Comparison of ENCODE assay signal across 1 cellular context in genomic region chr6:13653296-13653695, GRCh38.
TF ChIP-seq lines count a peak whose summit lies in the region.

No MANE protein-coding gene starts in this region.

TF ChIP-seq in K562, 482 proteins besides CTCF, POLR2A, EP300 and RAD21 (continued from another document):
- TF ChIP-seq ZNF518B (CRISPR knock-in tag; IDR thresholded peaks at IDR 0.05) (no peak), RFX1 (IDR thresholded peaks at IDR 0.05) (no peak), SMARCC2 (IDR thresholded peaks at IDR 0.05; ENCODE audit: low read depth) (0 out of 2 replicates have a peak, but pooled peaks have one; percentile 26), MAZ (CRISPR knock-in tag; conservative IDR thresholded peaks at IDR 0.05 in 1 of 2, IDR thresholded peaks at IDR 0.05 in 1 of 2) (0 out of 4 replicates have a peak, but pooled peaks of 1 of the 2 experiments have one; percentile 14), KDM2B (CRISPR knock-in tag; IDR thresholded peaks at IDR 0.05) (no peak), ZNF445 (CRISPR knock-in tag; IDR thresholded peaks at IDR 0.05; ENCODE audit: low read depth) (no peak), MYBL2 (IDR thresholded peaks at IDR 0.05; ENCODE audit: low read depth) (no peak), MYBL2 (CRISPR knock-in tag; IDR thresholded peaks at IDR 0.05; ENCODE audit: borderline replicate concordance) (no peak), DPF2 (IDR thresholded peaks at IDR 0.05) (peak; percentile 32; the same call in 1 of the 2 replicates), ADNP (tag; IDR thresholded peaks at IDR 0.05) (0 out of 2 replicates have a peak, but pooled peaks have one; percentile 23), ZNF3 (CRISPR knock-in tag; IDR thresholded peaks at IDR 0.05) (no peak), ZNF140 (CRISPR knock-in tag; IDR thresholded peaks at IDR 0.05) (no peak), SMARCE1 (IDR thresholded peaks at IDR 0.05) (peak; percentile 51), SMARCB1 (IDR thresholded peaks at IDR 0.05; ENCODE audit: insufficient read length, low read depth) (peak; percentile 59), ZNF280B (CRISPR knock-in tag; IDR thresholded peaks at IDR 0.05) (no peak), WHSC1 (IDR thresholded peaks at IDR 0.05; ENCODE audit: low read length) (no peak), CEBPB (tag; IDR thresholded peaks at IDR 0.05) (no peak), ATF3 (IDR thresholded peaks at IDR 0.05) (peak; percentile 40; the same call in 1 of the 2 replicates), ATF3 (CRISPR knock-in tag; conservative IDR thresholded peaks at IDR 0.05) (no peak), GATAD2A (IDR thresholded peaks at IDR 0.05) (no peak), HDAC3 (IDR thresholded peaks at IDR 0.05; ENCODE audit: borderline replicate concordance, partially characterized antibody) (no peak), NR2C2 (CRISPR knock-in tag; IDR thresholded peaks at IDR 0.05) (no peak), NR2C2 (tag; IDR thresholded peaks at IDR 0.05) (no peak), SMARCA4 (IDR thresholded peaks at IDR 0.05) (peak; percentile 56; the same call in 1 of the 2 replicates), FOSL1 (tag; conservative IDR thresholded peaks at IDR 0.05) (peak; percentile 69), JUND (IDR thresholded peaks at IDR 0.05; ENCODE audit: borderline replicate concordance, low read depth, low read length) (no peak), JUND (tag; IDR thresholded peaks at IDR 0.05; ENCODE audit: borderline replicate concordance, low read depth, low read length) (no peak), TFE3 (CRISPR knock-in tag; IDR thresholded peaks at IDR 0.05) (no peak), THRAP3 (IDR thresholded peaks at IDR 0.05; ENCODE audit: borderline replicate concordance) (no peak)
- TF ChIP-seq, protein P1, sequence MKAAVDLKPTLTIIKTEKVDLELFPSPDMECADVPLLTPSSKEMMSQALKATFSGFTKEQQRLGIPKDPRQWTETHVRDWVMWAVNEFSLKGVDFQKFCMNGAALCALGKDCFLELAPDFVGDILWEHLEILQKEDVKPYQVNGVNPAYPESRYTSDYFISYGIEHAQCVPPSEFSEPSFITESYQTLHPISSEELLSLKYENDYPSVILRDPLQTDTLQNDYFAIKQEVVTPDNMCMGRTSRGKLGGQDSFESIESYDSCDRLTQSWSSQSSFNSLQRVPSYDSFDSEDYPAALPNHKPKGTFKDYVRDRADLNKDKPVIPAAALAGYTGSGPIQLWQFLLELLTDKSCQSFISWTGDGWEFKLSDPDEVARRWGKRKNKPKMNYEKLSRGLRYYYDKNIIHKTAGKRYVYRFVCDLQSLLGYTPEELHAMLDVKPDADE (conservative IDR thresholded peaks at IDR 0.05; ENCODE audit: control insufficient read depth, low read depth, low read length): no peak
- TF ChIP-seq, protein P2, sequence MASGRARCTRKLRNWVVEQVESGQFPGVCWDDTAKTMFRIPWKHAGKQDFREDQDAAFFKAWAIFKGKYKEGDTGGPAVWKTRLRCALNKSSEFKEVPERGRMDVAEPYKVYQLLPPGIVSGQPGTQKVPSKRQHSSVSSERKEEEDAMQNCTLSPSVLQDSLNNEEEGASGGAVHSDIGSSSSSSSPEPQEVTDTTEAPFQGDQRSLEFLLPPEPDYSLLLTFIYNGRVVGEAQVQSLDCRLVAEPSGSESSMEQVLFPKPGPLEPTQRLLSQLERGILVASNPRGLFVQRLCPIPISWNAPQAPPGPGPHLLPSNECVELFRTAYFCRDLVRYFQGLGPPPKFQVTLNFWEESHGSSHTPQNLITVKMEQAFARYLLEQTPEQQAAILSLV (tag; IDR thresholded peaks at IDR 0.05): no peak
